In the genomic region with DNA sequence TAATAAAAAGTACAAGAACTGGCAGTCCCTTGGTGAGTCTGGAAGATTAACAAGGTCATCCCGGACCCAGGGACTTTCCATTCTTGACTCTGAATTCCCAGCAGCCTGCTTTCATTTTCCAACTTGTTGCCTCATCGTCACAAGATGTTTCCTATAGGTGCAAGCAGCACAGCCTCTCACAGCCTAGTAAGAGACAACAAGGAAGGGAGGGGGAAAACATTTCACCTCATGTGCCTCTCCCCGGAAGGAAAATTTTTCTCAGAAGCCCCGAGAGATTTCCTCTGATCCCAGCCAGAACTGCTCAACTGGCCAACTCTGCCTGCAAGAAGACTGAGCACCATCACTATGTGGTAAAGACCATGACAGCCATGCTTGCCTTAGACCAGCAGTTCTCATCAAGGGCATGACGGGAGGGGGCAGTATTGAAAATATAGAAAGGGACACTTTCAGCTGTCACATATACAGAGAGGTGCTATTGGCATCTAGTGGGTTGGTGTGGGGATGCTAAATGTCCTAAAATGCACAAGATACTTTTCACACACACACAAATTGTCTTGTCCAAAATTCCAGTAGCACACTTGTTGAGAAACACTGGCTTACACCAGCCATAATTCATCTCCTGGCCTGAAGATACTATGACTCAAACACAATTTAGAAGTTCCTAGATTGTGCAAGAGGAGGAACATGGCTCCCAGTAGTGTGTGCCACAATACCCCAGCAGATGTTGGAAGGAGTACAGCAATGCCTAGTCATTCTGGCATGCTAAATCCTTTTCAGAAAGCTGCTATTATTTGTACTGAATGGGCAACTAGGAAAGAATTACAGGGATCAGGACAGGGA, we compare ENCODE assay signal across 10 cellular contexts. TPM values are rescaled to one million over a fixed set of nuclear protein-coding genes. Genes with fewer than 3 reads are reported as not detected.
A peak's percentile ranks its signal among the peaks of the same experiment; 100 is the strongest.
DNase-seq lines count a peak whose midpoint lies in the region; ATAC-seq, FAIRE-seq and TF ChIP-seq lines count a peak whose summit lies in the region.
"Had no signal": no experiment of that assay in that cellular context is flagged by ENCODE, and none has a peak within 500 bp of the region (broad histone marks: within the 10 kb centered on the region; RNA-seq: fewer than 3 reads in every experiment).

No MANE protein-coding gene starts in this region.

- no peak for ATAC-seq in GM21619 (IDR thresholded peaks at IDR 0.05; ENCODE audit: unreplicated experiment)

- TF ChIP-seq CTCF in astrocyte of the cerebellum (IDR thresholded peaks at IDR 0.05; ENCODE audit: low read depth, low read length, missing control alignments) = no peak

- H3K4me3 ChIP-seq in astrocyte of the cerebellum (ENCODE audit: low read depth, low read length) = no peak overlapping the region
- H3K4me3 ChIP-seq: SK-N-MC had no signal

- in situ Hi-C loops in astrocyte of the cerebellum (cut with HindIII; ENCODE audit: low sequenced_read_pairs) = no loop called here

- DNase-seq in HT1080 (ENCODE audit: low read depth) = peak; percentile 73
- DNase-seq in astrocyte of the cerebellum (ENCODE audit: low read depth) = peak; percentile 90
- DNase-seq in inferior parietal cortex (ENCODE audit: extremely low spot score) = peak; percentile 47
- DNase-seq in superior temporal gyrus (ENCODE audit: extremely low spot score) = peak; percentile 70
- no peak for DNase-seq in GM19239 (ENCODE audit: insufficient read length, low spot score)
- no peak for DNase-seq in HK-2 (ENCODE audit: unreplicated experiment)
- DNase-seq in NCI-H2227 (lab: John Stamatoyannopoulos, UW; ENCODE audit: unreplicated experiment) = no peak

- no peak for FAIRE-seq in GM19239 (lab: Jason Lieb, UNC)
- FAIRE-seq: H1 had no signal

RNA-seq across cellular contexts. Expression of gene WTAP, which starts 10.8 kb away (rescaled TPM):
- total RNA-seq in HT1080 (2014; rRNA removed; shearing (Covaris generic)) = 100 and 114 TPM in 2 replicates
- polyA plus RNA-seq in HT1080 (2015; cell fraction: cytosol; rRNA removed) = 72.7 and 77.1 TPM in 2 replicates
- polyA plus RNA-seq in HT1080 (2015; cell fraction: nucleus; rRNA removed) = 55.0 and 55.8 TPM in 2 replicates

RNA-seq across cellular contexts. Expression of gene SOD2, which starts 23.4 kb away (rescaled TPM):
- 53.5 and 60.2 TPM in 2 replicates for total RNA-seq in HT1080 (2014; rRNA removed; shearing (Covaris generic))
- 39.3 and 41.5 TPM in 2 replicates for polyA plus RNA-seq in HT1080 (2015; cell fraction: cytosol; rRNA removed)
- 15.6 and 20.7 TPM in 2 replicates for polyA plus RNA-seq in HT1080 (2015; cell fraction: nucleus; rRNA removed)

RNA-seq across cellular contexts. Expression of gene ACAT2, which starts 45.4 kb away (rescaled TPM):
- total RNA-seq in HT1080 (2014; rRNA removed; shearing (Covaris generic)) = 97.0 and 99.1 TPM in 2 replicates
- 29.5 and 30.2 TPM in 2 replicates for polyA plus RNA-seq in HT1080 (2015; cell fraction: cytosol; rRNA removed)
- polyA plus RNA-seq in HT1080 (2015; cell fraction: nucleus; rRNA removed) = 23.1 and 25.8 TPM in 2 replicates

Comparison
In these comparisons a context has a peak if more than half of its experiments do, and no peak if none do; other contexts are left out.
1. DNase-seq: peak in HT1080 (single experiment), astrocyte of the cerebellum (single experiment), inferior parietal cortex (single experiment) and superior temporal gyrus (single experiment); none in GM19239 (single experiment), HK-2 (single experiment) and NCI-H2227 (single experiment).